17 cellular contexts compared by ENCODE assay signal in genomic region chr2:186991766-186992417, GRCh38.
DNase-seq lines count a peak whose midpoint lies in the region; ATAC-seq and TF ChIP-seq lines count a peak whose summit lies in the region.
"Had no signal": no experiment of that assay in that cellular context is flagged by ENCODE, and none has a peak within 500 bp of the region (broad histone marks: within the 10 kb centered on the region; RNA-seq: fewer than 3 reads in every experiment).

No MANE protein-coding gene starts in this region.

- H3K27ac Mint-ChIP-seq in nephron: no peak overlapping the region
- H3K27ac Mint-ChIP-seq: activated CD4-positive, alpha-beta T cell treated with anti-CD3 and anti-CD28 coated beads, Interleukin-2, amount 10 ng/mL, durations not matched to agents 24 days and 14 days; activated naive CD8-positive, alpha-beta T cell treated with anti-CD3 and anti-CD28 coated beads, Interleukin-2, amount 10 ng/mL, durations not matched to agents 7 days and 5 days had no signal

- no peak for TF ChIP-seq POLR2A in breast epithelium (IDR thresholded peaks at IDR 0.05)

- H3K36me3 Mint-ChIP-seq in nephron (ENCODE audit: low read depth): no peaks in the 10 kb centered on the region
- H3K36me3 Mint-ChIP-seq: activated naive CD8-positive, alpha-beta T cell treated with anti-CD3 and anti-CD28 coated beads, Interleukin-2, amount 10 ng/mL, durations not matched to agents 7 days and 5 days had no signal

- no peak overlapping the region for H3K9ac ChIP-seq in GM23248

- in situ Hi-C loops in GM23248 (cut with MboI): no loop called here

- H3K9me3 Mint-ChIP-seq in nephron: peaks cover 31% of the 10 kb centered on the region
- H3K9me3 Mint-ChIP-seq: activated naive CD8-positive, alpha-beta T cell treated with anti-CD3 and anti-CD28 coated beads, Interleukin-2, amount 10 ng/mL, durations not matched to agents 7 days and 5 days had no signal

- H3K4me1 Mint-ChIP-seq in nephron: no peaks in the 10 kb centered on the region
- H3K4me1 Mint-ChIP-seq: activated CD4-positive, alpha-beta T cell treated with anti-CD3 and anti-CD28 coated beads, Interleukin-2, amount 10 ng/mL, durations not matched to agents 24 days and 14 days; activated naive CD8-positive, alpha-beta T cell treated with anti-CD3 and anti-CD28 coated beads, Interleukin-2, amount 10 ng/mL, durations not matched to agents 7 days and 5 days had no signal

- H3K9me2 ChIP-seq in GM23248 (ENCODE audit: insufficient read depth): no peaks in the 10 kb centered on the region

- H4K20me1 ChIP-seq in GM23248 (ENCODE audit: insufficient read depth): no peaks in the 10 kb centered on the region

- H2AFZ ChIP-seq in GM23248: no peak overlapping the region; the same call in 1 of the 2 replicates

- ATAC-seq in HG02763 (IDR thresholded peaks at IDR 0.05; ENCODE audit: unreplicated experiment): no peak

- H3F3A ChIP-seq in GM23248 (ENCODE audit: insufficient read depth): no peaks in the 10 kb centered on the region

- WGBS in GM23248 (ENCODE audit: low coverage in 1 of 2, low lambda C conversion rate in 2 of 2, missing lambda C conversion rate in 2 of 2), 2 experiments: 73 to 74% methylated on average over 4 of the region's 4 CpGs

- H3K79me2 ChIP-seq in GM23248 (ENCODE audit: insufficient read depth): no peaks in the 10 kb centered on the region

- H3K36me3 ChIP-seq in GM23248 (ENCODE audit: low read depth): no peaks in the 10 kb centered on the region
- H3K36me3 ChIP-seq in breast epithelium: no peaks in the 10 kb centered on the region
- H3K36me3 ChIP-seq: Peyer's patch had no signal

- TF ChIP-seq CTCF in choroid plexus epithelial cell (conservative IDR thresholded peaks at IDR 0.05; ENCODE audit: low read depth, low read length): peak; percentile 44
- TF ChIP-seq CTCF in nephron (IDR thresholded peaks at IDR 0.05; ENCODE audit: unreplicated experiment in 3 of 3): peak in 2 of 3 experiments; percentile 1 to 25
- TF ChIP-seq CTCF in breast epithelium (IDR thresholded peaks at IDR 0.05): no peak

- H3K27me3 ChIP-seq in GM23248 (replicated peaks; ENCODE audit: insufficient read depth): no peaks in the 10 kb centered on the region
- H3K27me3 ChIP-seq in breast epithelium: no peaks in the 10 kb centered on the region
- H3K27me3 ChIP-seq: Peyer's patch had no signal

- intact Hi-C loops in breast epithelium (cut with DNase I; ENCODE audit: low total_unique reads): no loop called here

- H3K27me3 Mint-ChIP-seq in nephron (ENCODE audit: low read depth): no peaks in the 10 kb centered on the region
- H3K27me3 Mint-ChIP-seq: activated CD4-positive, alpha-beta T cell treated with anti-CD3 and anti-CD28 coated beads, Interleukin-2, amount 10 ng/mL, durations not matched to agents 24 days and 14 days had no signal

- H3K4me2 ChIP-seq in GM23248 (ENCODE audit: unreplicated experiment): no peak overlapping the region

- H3K4me3 Mint-ChIP-seq in nephron: no peak overlapping the region
- H3K4me3 Mint-ChIP-seq: activated CD4-positive, alpha-beta T cell treated with anti-CD3 and anti-CD28 coated beads, Interleukin-2, amount 10 ng/mL, durations not matched to agents 24 days and 14 days; activated naive CD8-positive, alpha-beta T cell treated with anti-CD3 and anti-CD28 coated beads, Interleukin-2, amount 10 ng/mL, durations not matched to agents 7 days and 5 days had no signal

- DNase-seq in GM23248: peak; percentile 7
- peak; percentile 20 for DNase-seq in NCI-H69 (lab: John Stamatoyannopoulos, UW)
- peak; percentile 61 for DNase-seq in choroid plexus epithelial cell (ENCODE audit: low read depth)
- DNase-seq in breast epithelium (ENCODE audit: low spot score in 2 of 2): no peak
- no peak for DNase-seq in T-helper 1 cell
- DNase-seq in NCI-H2171 (lab: John Stamatoyannopoulos, UW): no peak
- DNase-seq: activated CD4-positive, alpha-beta T cell treated with anti-CD3 and anti-CD28 coated beads, Interleukin-2, amount 10 ng/mL, durations not matched to agents 24 days and 14 days; activated naive CD8-positive, alpha-beta T cell treated with anti-CD3 and anti-CD28 coated beads, Interleukin-2, amount 10 ng/mL, durations not matched to agents 7 days and 5 days; activated T-cell treated with anti-CD3 and anti-CD28 coated beads, Interleukin-2, amount 50 U/mL, for 1 hour; erythroblast; GDM1; NCI-H345; Peyer's patch; stimulated activated naive CD4-positive, alpha-beta T cell had no signal

- no peaks in the 10 kb centered on the region for H3K9me3 ChIP-seq in GM23248 (ENCODE audit: low read depth)
- peaks cover 0 to 4% of the 10 kb centered on the region in 2 donors for H3K9me3 ChIP-seq in breast epithelium

- H3K4me1 ChIP-seq in GM23248 (ENCODE audit: insufficient read depth): peaks cover 6% of the 10 kb centered on the region
- no peaks in the 10 kb centered on the region for H3K4me1 ChIP-seq in breast epithelium
- H3K4me1 ChIP-seq: Peyer's patch had no signal

- H3K4me3 ChIP-seq in GM23248: no peak overlapping the region
- H3K4me3 ChIP-seq in choroid plexus epithelial cell (ENCODE audit: low read depth, low read length): no peak overlapping the region
- H3K4me3 ChIP-seq in breast epithelium: no peak overlapping the region
- H3K4me3 ChIP-seq: Peyer's patch, skin epidermis had no signal

- H3K27ac ChIP-seq in GM23248 (no peak overlapping the region), breast epithelium (no peak overlapping the region)
- H3K27ac ChIP-seq: Peyer's patch, skin epidermis had no signal

Comparison
In these comparisons a context has a peak if more than half of its experiments do, and no peak if none do; other contexts are left out.
1. DNase-seq: peak in GM23248 (single experiment), NCI-H69 (single experiment) and choroid plexus epithelial cell (single experiment); none in breast epithelium (0 of 2), T-helper 1 cell (0 of 5) and NCI-H2171 (single experiment).
2. CTCF ChIP-seq: peak in choroid plexus epithelial cell (single experiment) and nephron (2 of 3); none in breast epithelium (0 of 3).